In the genomic region with DNA sequence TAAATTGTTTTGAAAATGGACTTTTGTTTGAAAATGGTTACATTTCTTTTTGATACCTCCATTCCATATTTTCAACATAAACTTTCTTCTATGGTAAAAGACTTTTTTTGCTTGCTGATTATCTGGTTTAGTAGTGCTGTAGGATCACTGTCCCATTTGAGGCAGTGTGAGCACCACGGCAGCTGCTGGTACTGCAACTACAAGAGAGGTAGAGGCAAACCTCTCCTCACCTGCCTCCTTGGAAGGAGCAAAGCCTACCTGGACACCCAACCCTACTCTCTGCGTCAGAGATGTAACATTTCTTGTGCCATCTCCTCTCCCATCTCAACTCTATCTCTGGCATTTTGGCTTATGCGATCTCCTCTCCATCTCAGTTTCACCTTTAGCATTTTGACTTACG, we compare ENCODE assay signal across 1 cellular context.
TF ChIP-seq lines count a peak whose summit lies in the region.

No MANE protein-coding gene starts in this region.

TF ChIP-seq in GM23338, 12 proteins besides CTCF, POLR2A, EP300 and RAD21 (continued from another document):
- TF ChIP-seq ZNF114 (CRISPR knock-in tag; IDR thresholded peaks at IDR 0.05) (no peak), CREB1 (CRISPR knock-in tag; IDR thresholded peaks at IDR 0.05; ENCODE audit: low read depth) (no peak), EZH2 (IDR thresholded peaks at IDR 0.05; ENCODE audit: low read depth, unreplicated experiment) (no peak), POLR2AphosphoS5 (IDR thresholded peaks at IDR 0.05; ENCODE audit: low read depth) (no peak)
- TF ChIP-seq, protein P1, sequence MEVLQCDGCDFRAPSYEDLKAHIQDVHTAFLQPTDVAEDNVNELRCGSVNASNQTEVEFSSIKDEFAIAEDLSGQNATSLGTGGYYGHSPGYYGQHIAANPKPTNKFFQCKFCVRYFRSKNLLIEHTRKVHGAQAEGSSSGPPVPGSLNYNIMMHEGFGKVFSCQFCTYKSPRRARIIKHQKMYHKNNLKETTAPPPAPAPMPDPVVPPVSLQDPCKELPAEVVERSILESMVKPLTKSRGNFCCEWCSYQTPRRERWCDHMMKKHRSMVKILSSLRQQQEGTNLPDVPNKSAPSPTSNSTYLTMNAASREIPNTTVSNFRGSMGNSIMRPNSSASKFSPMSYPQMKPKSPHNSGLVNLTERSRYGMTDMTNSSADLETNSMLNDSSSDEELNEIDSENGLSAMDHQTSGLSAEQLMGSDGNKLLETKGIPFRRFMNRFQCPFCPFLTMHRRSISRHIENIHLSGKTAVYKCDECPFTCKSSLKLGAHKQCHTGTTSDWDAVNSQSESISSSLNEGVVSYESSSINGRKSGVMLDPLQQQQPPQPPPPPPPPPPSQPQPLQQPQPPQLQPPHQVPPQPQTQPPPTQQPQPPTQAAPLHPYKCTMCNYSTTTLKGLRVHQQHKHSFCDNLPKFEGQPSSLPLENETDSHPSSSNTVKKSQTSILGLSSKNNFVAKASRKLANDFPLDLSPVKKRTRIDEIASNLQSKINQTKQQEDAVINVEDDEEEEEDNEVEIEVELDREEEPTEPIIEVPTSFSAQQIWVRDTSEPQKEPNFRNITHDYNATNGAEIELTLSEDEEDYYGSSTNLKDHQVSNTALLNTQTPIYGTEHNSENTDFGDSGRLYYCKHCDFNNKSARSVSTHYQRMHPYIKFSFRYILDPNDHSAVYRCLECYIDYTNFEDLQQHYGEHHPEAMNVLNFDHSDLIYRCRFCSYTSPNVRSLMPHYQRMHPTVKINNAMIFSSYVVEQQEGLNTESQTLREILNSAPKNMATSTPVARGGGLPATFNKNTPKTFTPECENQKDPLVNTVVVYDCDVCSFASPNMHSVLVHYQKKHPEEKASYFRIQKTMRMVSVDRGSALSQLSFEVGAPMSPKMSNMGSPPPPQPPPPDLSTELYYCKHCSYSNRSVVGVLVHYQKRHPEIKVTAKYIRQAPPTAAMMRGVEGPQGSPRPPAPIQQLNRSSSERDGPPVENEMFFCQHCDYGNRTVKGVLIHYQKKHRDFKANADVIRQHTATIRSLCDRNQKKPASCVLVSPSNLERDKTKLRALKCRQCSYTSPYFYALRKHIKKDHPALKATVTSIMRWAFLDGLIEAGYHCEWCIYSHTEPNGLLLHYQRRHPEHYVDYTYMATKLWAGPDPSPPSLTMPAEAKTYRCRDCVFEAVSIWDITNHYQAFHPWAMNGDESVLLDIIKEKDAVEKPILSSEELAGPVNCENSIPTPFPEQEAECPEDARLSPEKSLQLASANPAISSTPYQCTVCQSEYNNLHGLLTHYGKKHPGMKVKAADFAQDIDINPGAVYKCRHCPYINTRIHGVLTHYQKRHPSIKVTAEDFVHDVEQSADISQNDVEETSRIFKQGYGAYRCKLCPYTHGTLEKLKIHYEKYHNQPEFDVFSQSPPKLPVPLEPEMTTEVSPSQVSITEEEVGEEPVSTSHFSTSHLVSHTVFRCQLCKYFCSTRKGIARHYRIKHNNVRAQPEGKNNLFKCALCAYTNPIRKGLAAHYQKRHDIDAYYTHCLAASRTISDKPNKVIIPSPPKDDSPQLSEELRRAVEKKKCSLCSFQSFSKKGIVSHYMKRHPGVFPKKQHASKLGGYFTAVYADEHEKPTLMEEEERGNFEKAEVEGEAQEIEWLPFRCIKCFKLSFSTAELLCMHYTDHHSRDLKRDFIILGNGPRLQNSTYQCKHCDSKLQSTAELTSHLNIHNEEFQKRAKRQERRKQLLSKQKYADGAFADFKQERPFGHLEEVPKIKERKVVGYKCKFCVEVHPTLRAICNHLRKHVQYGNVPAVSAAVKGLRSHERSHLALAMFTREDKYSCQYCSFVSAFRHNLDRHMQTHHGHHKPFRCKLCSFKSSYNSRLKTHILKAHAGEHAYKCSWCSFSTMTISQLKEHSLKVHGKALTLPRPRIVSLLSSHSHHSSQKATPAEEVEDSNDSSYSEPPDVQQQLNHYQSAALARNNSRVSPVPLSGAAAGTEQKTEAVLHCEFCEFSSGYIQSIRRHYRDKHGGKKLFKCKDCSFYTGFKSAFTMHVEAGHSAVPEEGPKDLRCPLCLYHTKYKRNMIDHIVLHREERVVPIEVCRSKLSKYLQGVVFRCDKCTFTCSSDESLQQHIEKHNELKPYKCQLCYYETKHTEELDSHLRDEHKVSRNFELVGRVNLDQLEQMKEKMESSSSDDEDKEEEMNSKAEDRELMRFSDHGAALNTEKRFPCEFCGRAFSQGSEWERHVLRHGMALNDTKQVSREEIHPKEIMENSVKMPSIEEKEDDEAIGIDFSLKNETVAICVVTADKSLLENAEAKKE (CRISPR knock-in tag; IDR thresholded peaks at IDR 0.05), result no peak
